ENCODE assay signal across 8 cellular contexts in the genomic region with DNA sequence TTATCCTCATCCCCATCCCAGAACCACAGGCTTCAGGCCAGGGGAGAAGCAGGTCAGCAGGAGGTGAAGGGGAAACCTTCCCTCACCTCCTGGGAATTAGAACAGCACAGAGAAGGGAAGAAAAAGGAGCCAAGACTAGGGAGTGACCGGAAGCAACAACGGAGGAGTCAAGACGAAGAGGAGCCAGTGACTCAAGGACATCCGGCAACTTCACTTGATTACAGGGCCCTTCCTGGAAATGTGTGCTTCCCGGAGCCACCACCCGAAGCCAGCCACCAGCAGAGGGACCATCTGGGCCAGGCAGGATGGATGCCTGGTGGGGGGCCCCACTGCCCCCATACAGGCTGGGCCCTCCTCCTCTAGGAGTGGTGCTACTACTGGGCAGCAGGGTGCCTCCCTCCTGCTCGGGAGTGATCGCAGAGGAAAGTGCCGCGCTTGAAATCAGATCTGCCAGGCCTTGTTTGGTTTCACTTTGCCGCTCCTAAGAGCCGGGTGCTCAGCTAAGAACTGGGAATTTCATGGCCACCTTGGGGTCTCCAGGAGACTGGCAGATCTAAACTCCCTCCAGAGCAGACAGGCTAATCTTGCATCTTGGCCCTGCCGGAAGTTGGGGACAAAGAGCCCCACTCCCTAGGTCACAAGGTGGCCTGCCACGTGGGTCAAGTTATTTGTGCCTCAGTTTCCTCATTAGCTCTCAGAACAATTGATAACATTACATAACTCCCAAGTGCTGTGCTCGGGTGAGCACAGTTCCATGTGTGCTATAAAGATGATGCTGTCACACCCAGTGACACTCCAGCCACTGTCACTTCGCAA.
DNase-seq lines count a peak whose midpoint lies in the region; ATAC-seq and TF ChIP-seq lines count a peak whose summit lies in the region.

No MANE protein-coding gene starts in this region.

- no peak for TF ChIP-seq CTCF in astrocyte of the cerebellum (IDR thresholded peaks at IDR 0.05; ENCODE audit: low read depth, low read length, missing control alignments)

- peak overlapping the region; percentile 26 for H3K4me3 ChIP-seq in astrocyte of the cerebellum (ENCODE audit: low read depth, low read length)
- peak overlapping the region; percentile 31; the same call in 1 of the 2 replicates for H3K4me3 ChIP-seq in iPS-18c (ENCODE audit: insufficient read depth, low read depth, low read length)

- in situ Hi-C loops in astrocyte of the cerebellum (cut with HindIII; ENCODE audit: low sequenced_read_pairs) = no loop called here

- no peaks in the 10 kb centered on the region for H3K9me3 ChIP-seq in iPS-18c (ENCODE audit: control insufficient read depth, insufficient read depth, low read length)

- DNase-seq in COLO668 (lab: John Stamatoyannopoulos, UW; ENCODE audit: unreplicated experiment) (peak; percentile 51), NCI-H1417 (lab: John Stamatoyannopoulos, UW) (peak; percentile 55 to 76 (median 75)), astrocyte of the cerebellum (ENCODE audit: low read depth) (peak; percentile 46), smooth muscle cell of the brain vasculature (ENCODE audit: low read depth, low spot score) (peak; percentile 80)
- no peak for DNase-seq in activated CD4-positive, alpha-beta T cell treated with anti-CD3 and anti-CD28 coated beads for 48 hours
- DNase-seq in central memory CD4-positive, alpha-beta T cell = no peak

- ATAC-seq in HG02623 (IDR thresholded peaks at IDR 0.05; ENCODE audit: unreplicated experiment) = no peak

Comparison
In these comparisons a context has a peak if more than half of its experiments do, and no peak if none do; other contexts are left out.
1. DNase-seq: peak in COLO668 (single experiment), NCI-H1417 (3 of 3), astrocyte of the cerebellum (single experiment) and smooth muscle cell of the brain vasculature (single experiment); none in activated CD4-positive, alpha-beta T cell treated with anti-CD3 and anti-CD28 coated beads for 48 hours (single experiment) and central memory CD4-positive, alpha-beta T cell (single experiment).